ENCODE assay signal across 1 cellular context in genomic region chr5:114361724-114362196, GRCh38.
TF ChIP-seq lines count a peak whose summit lies in the region.

Gene KCNN2, plus strand, starts transcription at chr5:114362070. Its CDS starts 70 bp downstream, at chr5:114362140.

TF ChIP-seq in SK-N-SH, 30 proteins besides CTCF, POLR2A, EP300 and RAD21 (continued from another document):
- TF ChIP-seq USF1 (IDR thresholded peaks at IDR 0.05; ENCODE audit: borderline replicate concordance, low read depth) (no peak), NFIC (IDR thresholded peaks at IDR 0.05; ENCODE audit: borderline replicate concordance) (no peak)
TF ChIP-seq in SK-N-SH: peak in this region for 0.
